In the genomic region with DNA sequence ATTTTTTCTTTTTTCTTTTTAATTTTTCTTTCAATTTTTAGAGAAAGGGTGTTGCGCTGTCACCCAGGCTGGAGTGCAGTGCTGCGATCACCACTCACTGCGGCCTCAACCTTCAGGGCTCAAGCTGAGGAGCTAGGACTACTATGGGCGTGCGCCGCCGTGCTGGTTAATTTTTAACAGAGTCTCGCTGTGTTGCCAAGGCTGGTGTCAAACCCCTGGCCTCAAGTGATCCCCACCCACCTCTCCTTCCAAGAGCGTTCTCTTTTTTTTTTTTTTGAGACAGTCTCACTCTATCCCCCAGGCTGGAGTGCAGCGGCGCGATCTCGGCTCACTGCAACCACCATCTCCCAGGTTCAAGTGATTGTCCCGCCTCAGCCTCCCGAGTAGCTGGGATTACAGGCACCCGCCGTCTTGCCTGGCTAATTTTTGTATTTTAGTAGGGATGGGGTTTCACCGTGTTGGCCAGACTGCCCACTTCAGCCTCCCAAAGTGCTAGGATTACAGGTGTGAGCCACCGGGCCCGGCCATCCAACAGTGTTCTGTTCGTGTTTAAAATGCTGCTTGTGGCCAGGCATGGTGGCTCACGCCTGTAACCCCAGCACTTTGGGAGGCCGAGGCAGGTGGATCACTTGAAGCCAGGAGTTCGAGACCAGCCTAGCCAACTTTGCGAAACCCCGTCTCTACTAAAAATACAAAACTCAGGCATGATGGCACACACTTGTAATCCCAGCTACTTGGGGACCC, we compare ENCODE assay signal across 25 cellular contexts. TPM values are rescaled to one million over a fixed set of nuclear protein-coding genes. Genes with fewer than 3 reads are reported as not detected.
DNase-seq lines count a peak whose midpoint lies in the region; ATAC-seq, FAIRE-seq and TF ChIP-seq lines count a peak whose summit lies in the region.
"Had no signal": no experiment of that assay in that cellular context is flagged by ENCODE, and none has a peak within 500 bp of the region (broad histone marks: within the 10 kb centered on the region; RNA-seq: fewer than 3 reads in every experiment).

No MANE protein-coding gene starts in this region.

- 74 to 90% methylated on average over 26 of the region's 26 CpGs for WGBS in pancreas, 2 donors

- no peak for TF ChIP-seq CTCF in pancreas (IDR thresholded peaks at IDR 0.05)

- peak overlapping the region; percentile 3 for H3K27ac Mint-ChIP-seq in activated naive CD4-positive, alpha-beta T cell treated with anti-CD3 and anti-CD28 coated beads, Interleukin-2, amount 10 ng/mL, durations not matched to agents 7 days and 5 days
- no peak overlapping the region for H3K27ac Mint-ChIP-seq in activated naive CD4-positive, alpha-beta T cell treated with anti-CD3 and anti-CD28 coated beads for 36 hours
- no peak overlapping the region for H3K27ac Mint-ChIP-seq in activated T-helper 17 cell treated with anti-CD3 and anti-CD28 coated beads, Interleukin-2, amount 50 U/mL, for 72 hours
- H3K27ac Mint-ChIP-seq: GM23338 had no signal

- ATAC-seq in left lobe of liver (peak; percentile 93), pancreas (peak in 3 of 4 donors; percentile 79 to 90 (median 80)), GM18909 (IDR thresholded peaks at IDR 0.05; ENCODE audit: poor library complexity, unreplicated experiment) (no peak), Right ventricle myocardium superior (ENCODE audit: poor library complexity) (no peak)
- no peak for ATAC-seq in activated T-helper 17 cell treated with anti-CD3 and anti-CD28 coated beads, Interleukin-2, amount 50 U/mL, for 72 hours (replicated peaks)
- ATAC-seq: GM23338, HCT116, K562 had no signal

- H3K4me3 ChIP-seq in pancreas = no peak overlapping the region
- H3K4me3 ChIP-seq: GM23338, K562 had no signal

- no peaks in the 10 kb centered on the region for H3K4me1 ChIP-seq in pancreas
- H3K4me1 ChIP-seq: BE2C had no signal

- H3K4me3 Mint-ChIP-seq in activated naive CD4-positive, alpha-beta T cell treated with anti-CD3 and anti-CD28 coated beads, Interleukin-2, amount 10 ng/mL, durations not matched to agents 7 days and 5 days = no peak overlapping the region
- no peak overlapping the region for H3K4me3 Mint-ChIP-seq in activated naive CD4-positive, alpha-beta T cell treated with anti-CD3 and anti-CD28 coated beads for 36 hours
- no peak overlapping the region for H3K4me3 Mint-ChIP-seq in activated T-helper 17 cell treated with anti-CD3 and anti-CD28 coated beads, Interleukin-2, amount 50 U/mL, for 72 hours
- H3K4me3 Mint-ChIP-seq: CD4-positive, alpha-beta memory T cell; GM23338 had no signal

- H3K27ac ChIP-seq in pancreas = no peak overlapping the region
- H3K27ac ChIP-seq: HL-60 had no signal

- peaks cover 0 to 27% (median 0%) of the 10 kb centered on the region in 3 donors for H3K36me3 ChIP-seq in pancreas

- H3K36me3 Mint-ChIP-seq in activated naive CD4-positive, alpha-beta T cell treated with anti-CD3 and anti-CD28 coated beads, Interleukin-2, amount 10 ng/mL, durations not matched to agents 7 days and 5 days = peaks cover 24% of the 10 kb centered on the region
- peaks cover 11% of the 10 kb centered on the region for H3K36me3 Mint-ChIP-seq in activated naive CD4-positive, alpha-beta T cell treated with anti-CD3 and anti-CD28 coated beads for 36 hours (ENCODE audit: low read depth)
- H3K36me3 Mint-ChIP-seq in activated T-helper 17 cell treated with anti-CD3 and anti-CD28 coated beads, Interleukin-2, amount 50 U/mL, for 72 hours (ENCODE audit: low read depth) = peaks cover 59% of the 10 kb centered on the region

- peaks cover 29% of the 10 kb centered on the region for H3K4me1 Mint-ChIP-seq in activated naive CD4-positive, alpha-beta T cell treated with anti-CD3 and anti-CD28 coated beads, Interleukin-2, amount 10 ng/mL, durations not matched to agents 7 days and 5 days
- H3K4me1 Mint-ChIP-seq in activated naive CD4-positive, alpha-beta T cell treated with anti-CD3 and anti-CD28 coated beads for 36 hours (ENCODE audit: low read depth) = peaks cover 22% of the 10 kb centered on the region
- no peaks in the 10 kb centered on the region for H3K4me1 Mint-ChIP-seq in activated T-helper 17 cell treated with anti-CD3 and anti-CD28 coated beads, Interleukin-2, amount 50 U/mL, for 72 hours
- H3K4me1 Mint-ChIP-seq: GM23338 had no signal

- H3K9me3 ChIP-seq in pancreas = no peaks in the 10 kb centered on the region
- H3K9me3 ChIP-seq: BE2C had no signal

- no peaks in the 10 kb centered on the region for H3K27me3 Mint-ChIP-seq in activated naive CD4-positive, alpha-beta T cell treated with anti-CD3 and anti-CD28 coated beads, Interleukin-2, amount 10 ng/mL, durations not matched to agents 7 days and 5 days
- no peaks in the 10 kb centered on the region for H3K27me3 Mint-ChIP-seq in activated naive CD4-positive, alpha-beta T cell treated with anti-CD3 and anti-CD28 coated beads for 36 hours (ENCODE audit: low read depth)
- no peaks in the 10 kb centered on the region for H3K27me3 Mint-ChIP-seq in activated T-helper 17 cell treated with anti-CD3 and anti-CD28 coated beads, Interleukin-2, amount 50 U/mL, for 72 hours
- H3K27me3 Mint-ChIP-seq: CD4-positive, alpha-beta memory T cell had no signal

- no peaks in the 10 kb centered on the region for H3K9me3 Mint-ChIP-seq in activated naive CD4-positive, alpha-beta T cell treated with anti-CD3 and anti-CD28 coated beads, Interleukin-2, amount 10 ng/mL, durations not matched to agents 7 days and 5 days
- no peaks in the 10 kb centered on the region for H3K9me3 Mint-ChIP-seq in activated naive CD4-positive, alpha-beta T cell treated with anti-CD3 and anti-CD28 coated beads for 36 hours
- H3K9me3 Mint-ChIP-seq in activated T-helper 17 cell treated with anti-CD3 and anti-CD28 coated beads, Interleukin-2, amount 50 U/mL, for 72 hours = no peaks in the 10 kb centered on the region
- H3K9me3 Mint-ChIP-seq: GM23338 had no signal

- H3K27me3 ChIP-seq in pancreas = no peaks in the 10 kb centered on the region
- H3K27me3 ChIP-seq: BE2C had no signal

- FAIRE-seq in pancreas (lab: Jason Lieb, UNC) = no peak
- FAIRE-seq: D721Med, G401.6, HTR-8/SVneo, K562 had no signal

- CTCF ChIA-PET in activated naive CD4-positive, alpha-beta T cell treated with anti-CD3 and anti-CD28 coated beads, Interleukin-2, amount 10 ng/mL, durations not matched to agents 7 days and 5 days (lab: Charles Lee) = no interaction called here
- CTCF ChIA-PET in activated naive CD4-positive, alpha-beta T cell treated with anti-CD3 and anti-CD28 coated beads for 36 hours (lab: Charles Lee) = interaction anchor here (0.6 to 1.2 kb wide), 5 partner anchors 11 to 257 kb away, joined by 3 to 4 read pairs (median 3); no protein-coding TSS in a partner anchor

- intact Hi-C loops in activated naive CD4-positive, alpha-beta T cell treated with anti-CD3 and anti-CD28 coated beads for 36 hours (cut with micrococcal nuclease) = no loop called here
- intact Hi-C loops in pancreas (cut with DNase I) = no loop called here
- intact Hi-C loops in Right ventricle myocardium superior (cut with DNase I) = no loop called here

- no peak for DNase-seq in activated naive CD4-positive, alpha-beta T cell treated with anti-CD3 and anti-CD28 coated beads, Interleukin-2, amount 10 ng/mL, durations not matched to agents 7 days and 5 days
- DNase-seq in activated naive CD4-positive, alpha-beta T cell treated with anti-CD3 and anti-CD28 coated beads for 36 hours = no peak
- DNase-seq in left lobe of liver (ENCODE audit: low spot score) = peak; percentile 84
- DNase-seq in pancreas = peak in 3 of 6 donors; percentile 29 to 55 (median 40)
- no peak for DNase-seq in Right ventricle myocardium superior
- no peak for DNase-seq in SHP77 (lab: John Stamatoyannopoulos, UW)
- DNase-seq: 8988T; BE2C; CD4-positive, alpha-beta memory T cell; DND-41; MV-4-11; NCI-H1417 treated with DMSO at 0.1 percent for 48 hours; NCI-H1930; NCI-H2171; NCI-H446 treated with DMSO at 0.1 percent for 48 hours; NCI-H774 had no signal

RNA-seq across cellular contexts. Expression of gene RPL13, which starts 14.5 kb away (rescaled TPM):
- total RNA-seq in activated naive CD4-positive, alpha-beta T cell treated with anti-CD3 and anti-CD28 coated beads for 36 hours = 1,000 to 10,000 TPM; 3,875 to 3,899 TPM
- total RNA-seq in left lobe of liver (886 TPM), pancreas (1,000 to 10,000 TPM; 1,297 to 2,529 (median 1,763) TPM), Right ventricle myocardium superior (1,044 TPM)
- 1,000 to 10,000 TPM; 3,226 to 6,500 TPM for polyA plus RNA-seq in pancreas
- 1,000 to 10,000 TPM; 2,683 to 3,154 TPM for total RNA-seq in activated T-helper 17 cell treated with anti-CD3 and anti-CD28 coated beads, Interleukin-2, amount 50 U/mL, for 72 hours

RNA-seq across cellular contexts. Expression of gene CPNE7, which starts 29.6 kb away (rescaled TPM):
- 1 to 10 TPM; 6.4 to 9.0 TPM for total RNA-seq in activated naive CD4-positive, alpha-beta T cell treated with anti-CD3 and anti-CD28 coated beads for 36 hours
- total RNA-seq in left lobe of liver = 0.88 TPM
- 1 to 10 TPM in 2 of 6 donors, under 1 TPM in 4; 0.12 to 1.6 (median 0.70) TPM for total RNA-seq in pancreas
- polyA plus RNA-seq in pancreas = 1 to 10 TPM; 3.8 to 4.5 TPM
- total RNA-seq in activated T-helper 17 cell treated with anti-CD3 and anti-CD28 coated beads, Interleukin-2, amount 50 U/mL, for 72 hours = 10 to 100 TPM; 11.1 to 44.7 TPM
- not detected for total RNA-seq in Right ventricle myocardium superior

RNA-seq across cellular contexts. Expression of gene SPG7, which starts 37.8 kb away (rescaled TPM):
- 10 to 100 TPM; 62.4 to 67.7 TPM for total RNA-seq in activated naive CD4-positive, alpha-beta T cell treated with anti-CD3 and anti-CD28 coated beads for 36 hours
- total RNA-seq in left lobe of liver = 68.1 TPM
- total RNA-seq in pancreas = 10 to 100 TPM; 25.7 to 56.2 (median 44.5) TPM
- 100 to 1,000 TPM; 164 to 212 TPM for polyA plus RNA-seq in pancreas
- total RNA-seq in activated T-helper 17 cell treated with anti-CD3 and anti-CD28 coated beads, Interleukin-2, amount 50 U/mL, for 72 hours = 100 to 1,000 TPM; 115 to 135 TPM
- 108 TPM for total RNA-seq in Right ventricle myocardium superior

RNA-seq across cellular contexts. Expression of gene ANKRD11, which starts 55.6 kb away (rescaled TPM):
- total RNA-seq in activated naive CD4-positive, alpha-beta T cell treated with anti-CD3 and anti-CD28 coated beads for 36 hours = 100 to 1,000 TPM; 174 to 177 TPM
- total RNA-seq in left lobe of liver (50.7 TPM), pancreas (10 to 100 TPM; 43.9 to 74.0 (median 44.9) TPM), Right ventricle myocardium superior (64.9 TPM)
- polyA plus RNA-seq in pancreas = 10 to 100 TPM; 47.0 to 74.0 TPM
- 100 to 1,000 TPM; 166 to 178 TPM for total RNA-seq in activated T-helper 17 cell treated with anti-CD3 and anti-CD28 coated beads, Interleukin-2, amount 50 U/mL, for 72 hours

Comparison
In these comparisons a context has a peak if more than half of its experiments do, and no peak if none do; other contexts are left out.
1. ATAC-seq: peak in left lobe of liver (single experiment) and pancreas (3 of 4); none in activated T-helper 17 cell treated with anti-CD3 and anti-CD28 coated beads, Interleukin-2, amount 50 U/mL, for 72 hours (single experiment), GM18909 (single experiment) and Right ventricle myocardium superior (single experiment).